1 cellular context compared by ENCODE assay signal in the genomic region with DNA sequence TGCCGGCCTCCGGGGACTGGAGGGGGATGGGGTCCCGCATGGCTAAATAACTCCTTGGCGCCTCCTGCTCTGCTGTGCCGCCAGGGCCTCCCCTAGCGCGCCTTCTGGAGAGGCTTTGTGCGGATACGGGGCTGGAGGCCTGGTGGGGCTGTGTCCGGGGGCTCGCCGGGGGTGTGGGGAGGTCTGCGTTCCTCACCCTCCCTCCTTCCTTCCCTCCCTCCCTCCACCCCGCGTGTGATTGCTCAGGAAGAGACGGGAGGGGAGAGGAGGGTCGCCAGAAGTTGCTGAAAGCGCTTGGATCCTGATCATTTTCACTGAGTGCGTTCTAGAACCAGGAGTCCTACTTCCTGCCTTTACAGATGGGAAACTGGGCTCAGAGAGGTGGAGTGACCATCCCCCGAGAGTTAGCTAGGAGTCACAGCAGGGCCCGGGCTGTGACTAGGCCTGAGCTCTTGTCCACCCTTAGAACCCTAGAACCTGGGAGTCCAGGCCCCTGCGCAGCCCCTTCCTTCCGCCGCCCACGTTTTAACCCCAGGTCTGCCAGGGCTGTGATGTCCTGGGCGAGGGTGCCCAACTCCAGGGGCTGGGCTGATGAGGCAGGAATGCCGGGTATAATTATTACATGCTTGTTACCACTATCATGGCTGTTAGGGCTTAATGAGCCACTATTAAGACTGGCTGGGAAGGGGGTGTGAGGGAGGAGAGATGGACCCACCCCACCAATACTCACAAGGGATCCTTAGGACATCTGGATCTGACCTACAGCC.
TF ChIP-seq lines count a peak whose summit lies in the region.

No MANE protein-coding gene starts in this region.

TF ChIP-seq in K562, 482 proteins besides CTCF, POLR2A, EP300 and RAD21 (continued from another document and continues in another):
- TF ChIP-seq HDAC1 (IDR thresholded peaks at IDR 0.05) (peak in 1 of 2 experiments; percentile 56; a peak in 2 of 4 replicates), CLOCK (CRISPR knock-in tag; IDR thresholded peaks at IDR 0.05; ENCODE audit: borderline replicate concordance) (no peak), FOXA3 (CRISPR knock-in tag; conservative IDR thresholded peaks at IDR 0.05 in 1 of 2, IDR thresholded peaks at IDR 0.05 in 1 of 2) (peak in 1 of 2 experiments; percentile 37; a peak in 1 of 4 replicates), HDAC3 (IDR thresholded peaks at IDR 0.05; ENCODE audit: borderline replicate concordance, partially characterized antibody) (no peak), SP2 (IDR thresholded peaks at IDR 0.05; ENCODE audit: extremely low read depth, low read depth, low read length, poor library complexity, severe bottlenecking) (no peak), ZNF589 (CRISPR knock-in tag; IDR thresholded peaks at IDR 0.05; ENCODE audit: low read depth) (no peak; the same call in 1 of the 2 replicates), ZNF140 (CRISPR knock-in tag; IDR thresholded peaks at IDR 0.05) (no peak), MEF2A (IDR thresholded peaks at IDR 0.05; ENCODE audit: control insufficient read depth, low read depth, low read length) (no peak), ZKSCAN8 (CRISPR knock-in tag; IDR thresholded peaks at IDR 0.05) (peak; percentile 84; the same call in 1 of the 2 replicates), RERE (CRISPR knock-in tag; IDR thresholded peaks at IDR 0.05; ENCODE audit: borderline replicate concordance) (no peak), PTBP1 (IDR thresholded peaks at IDR 0.05; ENCODE audit: low read depth, low read length) (no peak), ZNF507 (tag; conservative IDR thresholded peaks at IDR 0.05) (no peak), SRSF9 (IDR thresholded peaks at IDR 0.05; ENCODE audit: borderline replicate concordance, low read depth, low read length) (no peak), SNIP1 (IDR thresholded peaks at IDR 0.05; ENCODE audit: low read depth) (no peak), EGR1 (conservative IDR thresholded peaks at IDR 0.05) (peak; percentile 73), LEF1 (IDR thresholded peaks at IDR 0.05) (peak; percentile 42; the same call in 1 of the 2 replicates), NCOA4 (IDR thresholded peaks at IDR 0.05; ENCODE audit: partially characterized antibody) (no peak), CBX3 (IDR thresholded peaks at IDR 0.05; ENCODE audit: borderline replicate concordance in 1 of 2, low read length in 2 of 2) (no peak), KHSRP (IDR thresholded peaks at IDR 0.05) (no peak), DIDO1 (tag; IDR thresholded peaks at IDR 0.05; ENCODE audit: low read depth) (no peak), PML (IDR thresholded peaks at IDR 0.05; ENCODE audit: low read length) (peak; percentile 29; the same call in 1 of the 2 replicates), ZNF551 (CRISPR knock-in tag; IDR thresholded peaks at IDR 0.05) (no peak), RBM15 (IDR thresholded peaks at IDR 0.05; ENCODE audit: insufficient read depth, low read length) (no peak), EHMT2 (IDR thresholded peaks at IDR 0.05) (no peak), ZFP91 (CRISPR knock-in tag; IDR thresholded peaks at IDR 0.05) (no peak), ZNF780A (CRISPR knock-in tag; IDR thresholded peaks at IDR 0.05) (no peak), GTF2B (IDR thresholded peaks at IDR 0.05; ENCODE audit: extremely low read depth, insufficient read length) (no peak), RBM22 (IDR thresholded peaks at IDR 0.05; ENCODE audit: low read depth, low read length, poor library complexity, severe bottlenecking) (no peak), ZBTB49 (CRISPR knock-in tag; IDR thresholded peaks at IDR 0.05; ENCODE audit: borderline replicate concordance) (no peak), TFAM (CRISPR knock-in tag; conservative IDR thresholded peaks at IDR 0.05) (no peak)
- TF ChIP-seq, protein P1, sequence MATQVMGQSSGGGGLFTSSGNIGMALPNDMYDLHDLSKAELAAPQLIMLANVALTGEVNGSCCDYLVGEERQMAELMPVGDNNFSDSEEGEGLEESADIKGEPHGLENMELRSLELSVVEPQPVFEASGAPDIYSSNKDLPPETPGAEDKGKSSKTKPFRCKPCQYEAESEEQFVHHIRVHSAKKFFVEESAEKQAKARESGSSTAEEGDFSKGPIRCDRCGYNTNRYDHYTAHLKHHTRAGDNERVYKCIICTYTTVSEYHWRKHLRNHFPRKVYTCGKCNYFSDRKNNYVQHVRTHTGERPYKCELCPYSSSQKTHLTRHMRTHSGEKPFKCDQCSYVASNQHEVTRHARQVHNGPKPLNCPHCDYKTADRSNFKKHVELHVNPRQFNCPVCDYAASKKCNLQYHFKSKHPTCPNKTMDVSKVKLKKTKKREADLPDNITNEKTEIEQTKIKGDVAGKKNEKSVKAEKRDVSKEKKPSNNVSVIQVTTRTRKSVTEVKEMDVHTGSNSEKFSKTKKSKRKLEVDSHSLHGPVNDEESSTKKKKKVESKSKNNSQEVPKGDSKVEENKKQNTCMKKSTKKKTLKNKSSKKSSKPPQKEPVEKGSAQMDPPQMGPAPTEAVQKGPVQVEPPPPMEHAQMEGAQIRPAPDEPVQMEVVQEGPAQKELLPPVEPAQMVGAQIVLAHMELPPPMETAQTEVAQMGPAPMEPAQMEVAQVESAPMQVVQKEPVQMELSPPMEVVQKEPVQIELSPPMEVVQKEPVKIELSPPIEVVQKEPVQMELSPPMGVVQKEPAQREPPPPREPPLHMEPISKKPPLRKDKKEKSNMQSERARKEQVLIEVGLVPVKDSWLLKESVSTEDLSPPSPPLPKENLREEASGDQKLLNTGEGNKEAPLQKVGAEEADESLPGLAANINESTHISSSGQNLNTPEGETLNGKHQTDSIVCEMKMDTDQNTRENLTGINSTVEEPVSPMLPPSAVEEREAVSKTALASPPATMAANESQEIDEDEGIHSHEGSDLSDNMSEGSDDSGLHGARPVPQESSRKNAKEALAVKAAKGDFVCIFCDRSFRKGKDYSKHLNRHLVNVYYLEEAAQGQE (CRISPR knock-in tag; IDR thresholded peaks at IDR 0.05; ENCODE audit: low read depth): no peak
- TF ChIP-seq, protein P2, sequence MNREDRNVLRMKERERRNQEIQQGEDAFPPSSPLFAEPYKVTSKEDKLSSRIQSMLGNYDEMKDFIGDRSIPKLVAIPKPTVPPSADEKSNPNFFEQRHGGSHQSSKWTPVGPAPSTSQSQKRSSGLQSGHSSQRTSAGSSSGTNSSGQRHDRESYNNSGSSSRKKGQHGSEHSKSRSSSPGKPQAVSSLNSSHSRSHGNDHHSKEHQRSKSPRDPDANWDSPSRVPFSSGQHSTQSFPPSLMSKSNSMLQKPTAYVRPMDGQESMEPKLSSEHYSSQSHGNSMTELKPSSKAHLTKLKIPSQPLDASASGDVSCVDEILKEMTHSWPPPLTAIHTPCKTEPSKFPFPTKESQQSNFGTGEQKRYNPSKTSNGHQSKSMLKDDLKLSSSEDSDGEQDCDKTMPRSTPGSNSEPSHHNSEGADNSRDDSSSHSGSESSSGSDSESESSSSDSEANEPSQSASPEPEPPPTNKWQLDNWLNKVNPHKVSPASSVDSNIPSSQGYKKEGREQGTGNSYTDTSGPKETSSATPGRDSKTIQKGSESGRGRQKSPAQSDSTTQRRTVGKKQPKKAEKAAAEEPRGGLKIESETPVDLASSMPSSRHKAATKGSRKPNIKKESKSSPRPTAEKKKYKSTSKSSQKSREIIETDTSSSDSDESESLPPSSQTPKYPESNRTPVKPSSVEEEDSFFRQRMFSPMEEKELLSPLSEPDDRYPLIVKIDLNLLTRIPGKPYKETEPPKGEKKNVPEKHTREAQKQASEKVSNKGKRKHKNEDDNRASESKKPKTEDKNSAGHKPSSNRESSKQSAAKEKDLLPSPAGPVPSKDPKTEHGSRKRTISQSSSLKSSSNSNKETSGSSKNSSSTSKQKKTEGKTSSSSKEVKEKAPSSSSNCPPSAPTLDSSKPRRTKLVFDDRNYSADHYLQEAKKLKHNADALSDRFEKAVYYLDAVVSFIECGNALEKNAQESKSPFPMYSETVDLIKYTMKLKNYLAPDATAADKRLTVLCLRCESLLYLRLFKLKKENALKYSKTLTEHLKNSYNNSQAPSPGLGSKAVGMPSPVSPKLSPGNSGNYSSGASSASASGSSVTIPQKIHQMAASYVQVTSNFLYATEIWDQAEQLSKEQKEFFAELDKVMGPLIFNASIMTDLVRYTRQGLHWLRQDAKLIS (CRISPR knock-in tag; IDR thresholded peaks at IDR 0.05): no peak; the same call in 1 of the 2 replicates
- TF ChIP-seq, protein P3, sequence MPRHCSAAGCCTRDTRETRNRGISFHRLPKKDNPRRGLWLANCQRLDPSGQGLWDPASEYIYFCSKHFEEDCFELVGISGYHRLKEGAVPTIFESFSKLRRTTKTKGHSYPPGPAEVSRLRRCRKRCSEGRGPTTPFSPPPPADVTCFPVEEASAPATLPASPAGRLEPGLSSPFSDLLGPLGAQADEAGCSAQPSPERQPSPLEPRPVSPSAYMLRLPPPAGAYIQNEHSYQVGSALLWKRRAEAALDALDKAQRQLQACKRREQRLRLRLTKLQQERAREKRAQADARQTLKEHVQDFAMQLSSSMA (CRISPR knock-in tag; IDR thresholded peaks at IDR 0.05): no peak
